1 cellular context compared by ENCODE assay signal in the genomic region with DNA sequence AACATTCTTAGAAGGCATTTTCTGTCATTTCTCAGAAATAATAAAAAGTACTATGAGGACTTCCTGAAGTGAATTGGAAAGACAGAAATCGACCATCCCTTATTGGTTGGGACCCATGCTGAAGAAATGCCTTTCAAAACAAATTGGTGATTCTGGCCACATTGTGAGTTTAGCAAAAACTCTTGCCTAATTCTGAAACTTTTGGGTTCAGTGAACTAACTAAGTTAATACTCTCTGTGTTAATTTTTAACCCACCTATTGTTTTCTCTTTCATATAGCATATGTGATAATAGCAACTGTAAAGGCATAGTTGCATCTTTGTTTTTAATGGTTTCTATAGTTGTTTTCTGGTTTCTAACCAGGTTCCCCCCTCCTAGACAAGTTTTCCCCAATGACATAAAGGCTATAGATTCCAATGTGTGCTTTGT.
TF ChIP-seq lines count a peak whose summit lies in the region.

No MANE protein-coding gene starts in this region.

TF ChIP-seq in GM12878, 131 proteins besides CTCF, POLR2A, EP300 and RAD21 (continued from another document):
- TF ChIP-seq RCOR1 (conservative IDR thresholded peaks at IDR 0.05; ENCODE audit: low read depth, low read length) (no peak), CREB1 (IDR thresholded peaks at IDR 0.05; ENCODE audit: low read depth) (no peak), GATAD2B (conservative IDR thresholded peaks at IDR 0.05; ENCODE audit: low read depth) (no peak), ZZZ3 (IDR thresholded peaks at IDR 0.05; ENCODE audit: control insufficient read depth, insufficient read length, low read depth) (no peak), KDM1A (IDR thresholded peaks at IDR 0.05; ENCODE audit: borderline replicate concordance) (no peak), ASH2L (IDR thresholded peaks at IDR 0.05; ENCODE audit: borderline replicate concordance, low read depth) (no peak), DPF2 (IDR thresholded peaks at IDR 0.05) (no peak), MXI1 (IDR thresholded peaks at IDR 0.05; ENCODE audit: low read depth, low read length) (no peak), ZBED1 (IDR thresholded peaks at IDR 0.05; ENCODE audit: borderline replicate concordance) (no peak), ATF7 (IDR thresholded peaks at IDR 0.05; ENCODE audit: low read depth) (peak; percentile 51; the same call in 1 of the 2 replicates), SREBF1 (IDR thresholded peaks at IDR 0.05; ENCODE audit: low read length) (no peak), IKZF1 (conservative IDR thresholded peaks at IDR 0.05) (no peak), CEBPB (IDR thresholded peaks at IDR 0.05; ENCODE audit: borderline replicate concordance in 1 of 2, low read depth in 2 of 2, low read length in 2 of 2) (no peak), MEF2A (IDR thresholded peaks at IDR 0.05; ENCODE audit: insufficient read depth, low read depth, low read length) (no peak), BACH1 (IDR thresholded peaks at IDR 0.05; ENCODE audit: borderline replicate concordance) (no peak), IKZF2 (IDR thresholded peaks at IDR 0.05) (peak in 1 of 2 experiments; percentile 12; a peak in 1 of 4 replicates), ESRRA (IDR thresholded peaks at IDR 0.05; ENCODE audit: low read length) (no peak), CHD4 (IDR thresholded peaks at IDR 0.05) (no peak)
- TF ChIP-seq, protein P1, sequence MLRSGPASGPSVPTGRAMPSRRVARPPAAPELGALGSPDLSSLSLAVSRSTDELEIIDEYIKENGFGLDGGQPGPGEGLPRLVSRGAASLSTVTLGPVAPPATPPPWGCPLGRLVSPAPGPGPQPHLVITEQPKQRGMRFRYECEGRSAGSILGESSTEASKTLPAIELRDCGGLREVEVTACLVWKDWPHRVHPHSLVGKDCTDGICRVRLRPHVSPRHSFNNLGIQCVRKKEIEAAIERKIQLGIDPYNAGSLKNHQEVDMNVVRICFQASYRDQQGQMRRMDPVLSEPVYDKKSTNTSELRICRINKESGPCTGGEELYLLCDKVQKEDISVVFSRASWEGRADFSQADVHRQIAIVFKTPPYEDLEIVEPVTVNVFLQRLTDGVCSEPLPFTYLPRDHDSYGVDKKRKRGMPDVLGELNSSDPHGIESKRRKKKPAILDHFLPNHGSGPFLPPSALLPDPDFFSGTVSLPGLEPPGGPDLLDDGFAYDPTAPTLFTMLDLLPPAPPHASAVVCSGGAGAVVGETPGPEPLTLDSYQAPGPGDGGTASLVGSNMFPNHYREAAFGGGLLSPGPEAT (IDR thresholded peaks at IDR 0.05; ENCODE audit: low read depth), result no peak
- TF ChIP-seq, protein P2, sequence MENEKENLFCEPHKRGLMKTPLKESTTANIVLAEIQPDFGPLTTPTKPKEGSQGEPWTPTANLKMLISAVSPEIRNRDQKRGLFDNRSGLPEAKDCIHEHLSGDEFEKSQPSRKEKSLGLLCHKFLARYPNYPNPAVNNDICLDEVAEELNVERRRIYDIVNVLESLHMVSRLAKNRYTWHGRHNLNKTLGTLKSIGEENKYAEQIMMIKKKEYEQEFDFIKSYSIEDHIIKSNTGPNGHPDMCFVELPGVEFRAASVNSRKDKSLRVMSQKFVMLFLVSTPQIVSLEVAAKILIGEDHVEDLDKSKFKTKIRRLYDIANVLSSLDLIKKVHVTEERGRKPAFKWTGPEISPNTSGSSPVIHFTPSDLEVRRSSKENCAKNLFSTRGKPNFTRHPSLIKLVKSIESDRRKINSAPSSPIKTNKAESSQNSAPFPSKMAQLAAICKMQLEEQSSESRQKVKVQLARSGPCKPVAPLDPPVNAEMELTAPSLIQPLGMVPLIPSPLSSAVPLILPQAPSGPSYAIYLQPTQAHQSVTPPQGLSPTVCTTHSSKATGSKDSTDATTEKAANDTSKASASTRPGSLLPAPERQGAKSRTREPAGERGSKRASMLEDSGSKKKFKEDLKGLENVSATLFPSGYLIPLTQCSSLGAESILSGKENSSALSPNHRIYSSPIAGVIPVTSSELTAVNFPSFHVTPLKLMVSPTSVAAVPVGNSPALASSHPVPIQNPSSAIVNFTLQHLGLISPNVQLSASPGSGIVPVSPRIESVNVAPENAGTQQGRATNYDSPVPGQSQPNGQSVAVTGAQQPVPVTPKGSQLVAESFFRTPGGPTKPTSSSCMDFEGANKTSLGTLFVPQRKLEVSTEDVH (IDR thresholded peaks at IDR 0.05; ENCODE audit: low read depth, partially characterized antibody), result no peak
